In genomic region chr6:9957330-9957729, GRCh38 we compare ENCODE assay signal across 32 cellular contexts.
"Had no signal": no experiment of that assay in that cellular context is flagged by ENCODE, and none has a peak within 500 bp of the region (broad histone marks: within the 10 kb centered on the region; RNA-seq: fewer than 3 reads in every experiment).

No MANE protein-coding gene starts in this region.

- H3K27ac Mint-ChIP-seq: activated B cell treated with CpG ODN at 0.5 μM for 24 hours; activated CD4-positive, alpha-beta memory T cell treated with anti-CD3 and anti-CD28 coated beads for 36 hours; activated CD4-positive, alpha-beta T cell treated with anti-CD3 and anti-CD28 coated beads, Interleukin-2, amount 10 ng/mL, durations not matched to agents 24 days and 14 days; activated CD8-positive, alpha-beta T cell treated with anti-CD3 and anti-CD28 coated beads for 36 hours; activated naive CD4-positive, alpha-beta T cell treated with anti-CD3 and anti-CD28 coated beads for 36 hours; activated naive CD4-positive, alpha-beta T cell treated with anti-CD3 and anti-CD28 coated beads, Interleukin-2, amount 50 U/mL, for 72 hours; activated naive CD8-positive, alpha-beta T cell treated with anti-CD3 and anti-CD28 coated beads for 36 hours; activated T-cell treated with anti-CD3 and anti-CD28 coated beads, Interleukin-2, amount 50 U/mL, for 72 hours; activated T-helper 1 cell treated with anti-CD3 and anti-CD28 coated beads, Interleukin-12 subunit alpha, Interleukin-12 subunit beta, Interleukin-2, Interleukin-4 antibody, amounts not matched to agents 30 ng/mL and 10 ng/mL and 1 ng/mL, durations not matched to agents 14 hours and 24 hours and 36 hours; activated T-helper 17 cell treated with anti-CD3 and anti-CD28 coated beads, Interleukin-2, amount 50 U/mL, for 72 hours; brain; T-helper 1 cell treated with Interleukin-12 subunit alpha and Interleukin-12 subunit beta and Interleukin-4 antibody, amounts not matched to agents 30 μg/mL and 1 μg/mL, for 36 hours; T-helper 2 cell treated with Interferon-gamma antibody and Interleukin-4, amounts not matched to agents 5 μg/mL and 100 μg/mL, for 36 hours had no signal

- H3K27me3 ChIP-seq: ascending aorta had no signal

- H3K4me1 Mint-ChIP-seq: activated B cell treated with CpG ODN at 0.5 μM for 24 hours; activated CD4-positive, alpha-beta T cell treated with anti-CD3 and anti-CD28 coated beads, Interleukin-2, amount 10 ng/mL, durations not matched to agents 24 days and 14 days; activated naive CD8-positive, alpha-beta T cell treated with anti-CD3 and anti-CD28 coated beads for 36 hours; activated T-helper 17 cell treated with anti-CD3 and anti-CD28 coated beads, Interleukin-2, amount 50 U/mL, for 72 hours; brain had no signal

- H3K36me3 ChIP-seq: ascending aorta had no signal

- H3K9me3 ChIP-seq: ascending aorta had no signal

- H3K27me3 Mint-ChIP-seq: activated B cell treated with CpG ODN at 0.5 μM for 24 hours; activated CD4-positive, alpha-beta memory T cell treated with anti-CD3 and anti-CD28 coated beads for 36 hours; activated CD4-positive, alpha-beta T cell treated with anti-CD3 and anti-CD28 coated beads, Interleukin-2, amount 10 ng/mL, durations not matched to agents 24 days and 14 days; activated CD8-positive, alpha-beta T cell treated with anti-CD3 and anti-CD28 coated beads for 36 hours; activated T-helper 17 cell treated with anti-CD3 and anti-CD28 coated beads, Interleukin-2, amount 50 U/mL, for 72 hours had no signal

- H3K36me3 Mint-ChIP-seq: activated CD4-positive, alpha-beta memory T cell treated with anti-CD3 and anti-CD28 coated beads for 36 hours; activated naive CD8-positive, alpha-beta T cell treated with anti-CD3 and anti-CD28 coated beads for 36 hours; brain had no signal

- DNase-seq: activated B cell treated with CpG ODN at 0.5 μM for 24 hours; activated CD4-positive, alpha-beta memory T cell treated with anti-CD3 and anti-CD28 coated beads for 36 hours; activated CD4-positive, alpha-beta T cell treated with anti-CD3 and anti-CD28 coated beads for 4 hours; activated CD4-positive, alpha-beta T cell treated with anti-CD3 and anti-CD28 coated beads, Interleukin-2, amount 10 ng/mL, durations not matched to agents 24 days and 14 days; activated CD4-positive, alpha-beta T cell treated with anti-CD3 and anti-CD28 coated beads, Interleukin-2, amount 50 U/mL, for 1 hour; activated CD4-positive, alpha-beta T cell treated with anti-CD3 and anti-CD28 coated beads, Interleukin-2, amount 50 U/mL, for 4 hours; activated CD4-positive, CD25-positive, alpha-beta regulatory T cell treated with anti-CD3 and anti-CD28 coated beads, Interleukin-2, amount 50 U/mL, for 72 hours; activated CD8-positive, alpha-beta memory T cell treated with anti-CD3 and anti-CD28 coated beads, Interleukin-2, amount 50 U/mL, for 4 hours; activated CD8-positive, alpha-beta T cell treated with anti-CD3 and anti-CD28 coated beads for 36 hours; activated effector memory CD4-positive, alpha-beta T cell treated with anti-CD3 and anti-CD28 coated beads, Interleukin-2, amount 50 U/mL, for 16 hours; activated gamma-delta T cell treated with Interleukin-2 at 50 U/mL for 16 hours; activated naive CD4-positive, alpha-beta T cell; activated naive CD4-positive, alpha-beta T cell treated with anti-CD3 and anti-CD28 coated beads for 36 hours; activated naive CD4-positive, alpha-beta T cell treated with anti-CD3 and anti-CD28 coated beads, Interleukin-2, amount 50 U/mL, for 16 hours; activated naive CD8-positive, alpha-beta T cell treated with anti-CD3 and anti-CD28 coated beads for 36 hours; activated T-cell treated with anti-CD3 and anti-CD28 coated beads for 4 hours; activated T-cell treated with anti-CD3 and anti-CD28 coated beads, Interleukin-2, amount 50 U/mL, for 1 hour; activated T-cell treated with anti-CD3 and anti-CD28 coated beads, Interleukin-2, amount 50 U/mL, for 4 hours; activated T-cell treated with anti-CD3 and anti-CD28 coated beads, Interleukin-2, amount 50 U/mL, for 72 hours; amygdala; anterior cingulate cortex; central memory CD4-positive, alpha-beta T cell; T-helper 2 cell; T-helper 9 cell had no signal

- H3K4me1 ChIP-seq: ascending aorta had no signal

- ATAC-seq: activated CD8-positive, alpha-beta T cell treated with anti-CD3 and anti-CD28 coated beads for 36 hours; activated naive CD4-positive, alpha-beta T cell treated with anti-CD3 and anti-CD28 coated beads, Interleukin-2, amount 50 U/mL, for 72 hours; activated T-cell treated with anti-CD3 and anti-CD28 coated beads, Interleukin-2, amount 50 U/mL, for 4 hours; activated T-cell treated with anti-CD3 and anti-CD28 coated beads, Interleukin-2, amount 50 U/mL, for 72 hours; activated T-helper 17 cell treated with anti-CD3 and anti-CD28 coated beads, Interleukin-2, amount 50 U/mL, for 72 hours had no signal

- H3K4me3 Mint-ChIP-seq: activated B cell treated with CpG ODN at 0.5 μM for 24 hours; activated CD4-positive, alpha-beta memory T cell treated with anti-CD3 and anti-CD28 coated beads for 36 hours; activated CD4-positive, alpha-beta T cell treated with anti-CD3 and anti-CD28 coated beads, Interleukin-2, amount 10 ng/mL, durations not matched to agents 24 days and 14 days; activated CD8-positive, alpha-beta T cell treated with anti-CD3 and anti-CD28 coated beads for 36 hours; activated naive CD4-positive, alpha-beta T cell treated with anti-CD3 and anti-CD28 coated beads for 36 hours; activated naive CD8-positive, alpha-beta T cell treated with anti-CD3 and anti-CD28 coated beads for 36 hours; activated T-cell treated with anti-CD3 and anti-CD28 coated beads, Interleukin-2, amount 50 U/mL, for 4 hours; activated T-cell treated with anti-CD3 and anti-CD28 coated beads, Interleukin-2, amount 50 U/mL, for 72 hours; activated T-helper 1 cell treated with anti-CD3 and anti-CD28 coated beads, Interleukin-12 subunit alpha, Interleukin-12 subunit beta, Interleukin-2, Interleukin-4 antibody, amounts not matched to agents 30 ng/mL and 10 ng/mL and 1 ng/mL, durations not matched to agents 14 hours and 24 hours and 36 hours; activated T-helper 17 cell treated with anti-CD3 and anti-CD28 coated beads, Interleukin-2, amount 50 U/mL, for 72 hours; brain; T-helper 1 cell treated with Interleukin-12 subunit alpha and Interleukin-12 subunit beta and Interleukin-4 antibody, amounts not matched to agents 30 μg/mL and 1 μg/mL, for 36 hours; T-helper 2 cell treated with Interferon-gamma antibody and Interleukin-4, amounts not matched to agents 5 μg/mL and 100 μg/mL, for 36 hours had no signal

- H3K9me3 Mint-ChIP-seq: activated CD4-positive, alpha-beta T cell treated with anti-CD3 and anti-CD28 coated beads, Interleukin-2, amount 10 ng/mL, durations not matched to agents 24 days and 14 days had no signal

- H3K4me3 ChIP-seq: ascending aorta had no signal

- H3K27ac ChIP-seq: ascending aorta, VCaP had no signal
